ENCODE assay signal across 8 cellular contexts in the genomic region with DNA sequence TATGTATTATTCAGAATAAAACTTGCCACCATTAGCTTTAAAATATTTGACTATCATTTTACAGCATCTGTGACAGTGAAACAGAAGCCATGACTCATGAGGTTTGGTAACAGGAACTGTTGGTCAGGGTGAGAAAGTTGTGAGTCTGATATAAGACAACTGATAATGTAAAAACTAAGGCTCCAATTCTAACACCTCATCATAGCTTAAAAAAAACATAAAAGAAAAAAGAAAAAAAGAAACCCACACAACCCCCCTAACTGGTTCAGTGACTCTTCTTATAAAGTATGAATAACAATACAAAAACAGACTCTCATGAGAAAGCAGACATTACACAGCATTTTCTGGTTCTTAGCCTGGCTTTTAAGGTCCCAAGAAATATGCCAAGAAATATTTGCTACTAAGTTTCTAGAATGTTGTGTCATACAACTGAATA.
DNase-seq lines count a peak whose midpoint lies in the region; ATAC-seq, FAIRE-seq and TF ChIP-seq lines count a peak whose summit lies in the region.

No MANE protein-coding gene starts in this region.

- TF ChIP-seq CTCF in A673 (conservative IDR thresholded peaks at IDR 0.05; ENCODE audit: low read depth, low read length) (no peak), OCI-LY3 (IDR thresholded peaks at IDR 0.05; ENCODE audit: low read depth, low read length) (no peak)

- H3K4me3 ChIP-seq in A673 (ENCODE audit: low read depth, low read length, poor library complexity, severe bottlenecking), result no peak overlapping the region
- H3K4me3 ChIP-seq in OCI-LY3 (ENCODE audit: low read length), result no peak overlapping the region
- no peak overlapping the region for H3K4me3 ChIP-seq in H7 (ENCODE audit: insufficient read depth, low read depth, low read length)

- H2AFZ ChIP-seq in OCI-LY3 (ENCODE audit: low read depth, low read length), result no peak overlapping the region

- no TSS peak for BruUV-seq in A673 (replicated peaks; lab: Mats Ljungman, UMichigan)

- H3K27ac ChIP-seq in A673 (ENCODE audit: low read depth, low read length, poor library complexity, severe bottlenecking) (no peak overlapping the region), OCI-LY3 (ENCODE audit: low read length) (no peak overlapping the region)

- POLR2A ChIA-PET in A673 (lab: Charles Lee; ENCODE audit: low non-redundant PET) (no interaction called here), HEK293T (lab: Yijun Ruan, JAX) (no interaction called here)

- no peaks in the 10 kb centered on the region for H3K79me2 ChIP-seq in OCI-LY3 (ENCODE audit: low read length)

- H3K36me3 ChIP-seq in A673 (ENCODE audit: insufficient read depth, low read length, poor library complexity, severe bottlenecking) (peaks cover 14% of the 10 kb centered on the region), OCI-LY3 (replicated peaks; ENCODE audit: low read depth, low read length) (peaks cover 23% of the 10 kb centered on the region), H7 (replicated peaks; ENCODE audit: control insufficient read depth, insufficient read depth, low read length) (peaks cover 2% of the 10 kb centered on the region)

- no peaks in the 10 kb centered on the region for H3K9me3 ChIP-seq in A673 (ENCODE audit: low read depth, low read length, poor library complexity, severe bottlenecking)
- H3K9me3 ChIP-seq in OCI-LY3 (ENCODE audit: insufficient read depth, low read length), result no peaks in the 10 kb centered on the region

- no peak overlapping the region for H3K9ac ChIP-seq in OCI-LY3 (ENCODE audit: low read length)

- DNase-seq in A673 (ENCODE audit: low spot score) (peak; percentile 30), GM18507 (ENCODE audit: extremely low spot score, insufficient read length, low read depth) (peak; percentile 25), erythroblast (lab: John Stamatoyannopoulos, UW) (peak; percentile 91 to 92), NCI-H82 treated with DMSO at 0.1 percent for 48 hours (lab: John Stamatoyannopoulos, UW; ENCODE audit: unreplicated experiment) (no peak), HEK293T (ENCODE audit: extremely low spot score) (no peak), H7 (no peak)

- H4K20me1 ChIP-seq in OCI-LY3 (ENCODE audit: insufficient read depth, low read length), result no peaks in the 10 kb centered on the region; the same call in none of the 2 replicates

- peak overlapping the region; percentile 26; the same call in 1 of the 2 replicates for H3K4me2 ChIP-seq in OCI-LY3 (ENCODE audit: low read length)

- peak; percentile 70 for ATAC-seq in HG02884 (IDR thresholded peaks at IDR 0.05; ENCODE audit: unreplicated experiment)

- FAIRE-seq in GM18507 (lab: Jason Lieb, UNC), result peak; percentile 83

- intact Hi-C loops in A673 (cut with micrococcal nuclease; ENCODE audit: unreplicated experiment), result no loop called here

- CTCF ChIA-PET in A673 (lab: Charles Lee), result no interaction called here
- CTCF ChIA-PET in HEK293T (lab: Yijun Ruan, JAX), result no interaction called here

- peaks cover 3% of the 10 kb centered on the region for H3K4me1 ChIP-seq in A673 (ENCODE audit: insufficient read depth, low read length, poor library complexity, severe bottlenecking)
- peaks cover 32% of the 10 kb centered on the region for H3K4me1 ChIP-seq in OCI-LY3 (ENCODE audit: low read length)

- TF ChIP-seq POLR2A in erythroblast (IDR thresholded peaks at IDR 0.05; ENCODE audit: low read length), result no peak

- H3K27me3 ChIP-seq in A673 (replicated peaks; ENCODE audit: insufficient read depth, low read depth, low read length, poor library complexity), result no peaks in the 10 kb centered on the region
- H3K27me3 ChIP-seq in OCI-LY3 (ENCODE audit: low read depth, low read length), result no peaks in the 10 kb centered on the region
- H3K27me3 ChIP-seq in H7 (ENCODE audit: control insufficient read depth, insufficient read depth, low read length), result no peaks in the 10 kb centered on the region

TF ChIP-seq in HEK293T, 16 proteins besides CTCF, POLR2A, EP300 and RAD21:
- TF ChIP-seq L3MBTL2 (conservative IDR thresholded peaks at IDR 0.05), result no peak
TF ChIP-seq in HEK293T: peak in this region for 0.

Comparison
In these comparisons a context has a peak if more than half of its experiments do, and no peak if none do; other contexts are left out.
1. DNase-seq: peak in A673 (single experiment), GM18507 (single experiment) and erythroblast (2 of 2); none in NCI-H82 treated with DMSO at 0.1 percent for 48 hours (single experiment), HEK293T (single experiment) and H7 (single experiment).